In genomic region chr12:19482036-19482435, GRCh38 we compare ENCODE assay signal across 11 cellular contexts. TPM values are rescaled to one million over a fixed set of nuclear protein-coding genes. Genes with fewer than 3 reads are reported as not detected.
DNase-seq lines count a peak whose midpoint lies in the region; ATAC-seq, FAIRE-seq and TF ChIP-seq lines count a peak whose summit lies in the region.
"Had no signal": no experiment of that assay in that cellular context is flagged by ENCODE, and none has a peak within 500 bp of the region (broad histone marks: within the 10 kb centered on the region; RNA-seq: fewer than 3 reads in every experiment).

No MANE protein-coding gene starts in this region.

- H3K4me1 ChIP-seq in K562 (replicated peaks in 1 of 2; ENCODE audit: control insufficient read depth in 2 of 2, insufficient read depth in 2 of 2, low read length in 2 of 2) (peaks cover 0 to 15% of the 10 kb centered on the region in 2 experiments; a peak in 2 of 5 replicates), mesendoderm (ENCODE audit: control insufficient read depth, low read depth, low read length) (peaks cover 13% of the 10 kb centered on the region), testis (peaks cover 18% of the 10 kb centered on the region)

- H2AK5ac ChIP-seq in mesendoderm (ENCODE audit: low read length), result no peak overlapping the region

- FAIRE-seq in K562 (lab: Jason Lieb, UNC), result no peak

- H3K27ac ChIP-seq in K562 (ENCODE audit: extremely low read depth, low read depth, low read length) (no peak overlapping the region), mesendoderm (ENCODE audit: low read depth, low read length) (no peak overlapping the region), testis (no peak overlapping the region)
- H3K27ac ChIP-seq: epithelial cell of prostate, neural progenitor cell had no signal

- intact Hi-C loops in K562 (cut with micrococcal nuclease), result no loop called here
- intact Hi-C loops in testis (cut with DNase I; ENCODE audit: low total_unique reads), result no loop called here

- no peak overlapping the region for H4K5ac ChIP-seq in mesendoderm (ENCODE audit: low read length)

- H2BK15ac ChIP-seq in mesendoderm (replicated peaks; ENCODE audit: low read depth), result no peak overlapping the region

- in situ Hi-C loops in K562 (cut with MboI), result no loop called here

- H3K4me2 ChIP-seq in K562 (ENCODE audit: insufficient read depth, low read length), result peak overlapping the region; percentile 64
- no peak overlapping the region for H3K4me2 ChIP-seq in mesendoderm (ENCODE audit: low read length)
- H3K4me2 ChIP-seq: neural progenitor cell had no signal

- BruUV-seq in K562 (replicated peaks; lab: Mats Ljungman, UMichigan), result no TSS peak

- no peak overlapping the region for H4K8ac ChIP-seq in mesendoderm (ENCODE audit: low read depth, low read length)

- CTCF ChIA-PET in K562 (lab: Yijun Ruan, JAX; ENCODE audit: low intra/inter-chr PET ratio), result no interaction called here

- TF ChIP-seq RAD21 in K562 (CRISPR knock-in tag; conservative IDR thresholded peaks at IDR 0.05 in 1 of 2, IDR thresholded peaks at IDR 0.05 in 1 of 2), result no peak

- no peak overlapping the region for H3K23ac ChIP-seq in mesendoderm (ENCODE audit: low read length)

- no peak overlapping the region for H3K9ac ChIP-seq in K562 (ENCODE audit: insufficient read depth in 1 of 2, low read depth in 2 of 2, low read length in 2 of 2)
- no peak overlapping the region for H3K9ac ChIP-seq in mesendoderm (ENCODE audit: low read length)
- H3K9ac ChIP-seq: neural progenitor cell had no signal

- H3K56ac ChIP-seq in mesendoderm (ENCODE audit: low read length), result no peak overlapping the region

- H3K27me3 ChIP-seq in K562 (ENCODE audit: control insufficient read depth in 2 of 2, insufficient read depth in 2 of 2, low read length in 2 of 2), result no peaks in the 10 kb centered on the region
- H3K27me3 ChIP-seq in mesendoderm (ENCODE audit: insufficient read depth, low read length, poor library complexity), result no peaks in the 10 kb centered on the region
- no peaks in the 10 kb centered on the region for H3K27me3 ChIP-seq in testis
- H3K27me3 ChIP-seq: adrenal gland, neural progenitor cell had no signal

- H3K4ac ChIP-seq in mesendoderm (ENCODE audit: low read depth, low read length), result no peak overlapping the region

- H2BK5ac ChIP-seq in mesendoderm (ENCODE audit: low read length), result no peak overlapping the region

- H2BK120ac ChIP-seq in mesendoderm (ENCODE audit: low read depth, low read length), result no peak overlapping the region

- peaks cover 66% of the 10 kb centered on the region for H3K79me2 ChIP-seq in K562 (ENCODE audit: control insufficient read depth, insufficient read depth, low read length)
- peaks cover 59% of the 10 kb centered on the region for H3K79me2 ChIP-seq in mesendoderm (ENCODE audit: control insufficient read depth, insufficient read depth, low read length)

- peaks cover 15% of the 10 kb centered on the region for H3K79me1 ChIP-seq in mesendoderm (ENCODE audit: low read length)

- TF ChIP-seq POLR2A in K562 (conservative IDR thresholded peaks at IDR 0.05), result no peak
- TF ChIP-seq POLR2A in testis (IDR thresholded peaks at IDR 0.05), result no peak

- WGBS in K562 (ENCODE audit: insufficient coverage, low coverage, missing lambda C conversion rate), result 73% methylated on average over 3 of the region's 3 CpGs
- WGBS in mesendoderm (ENCODE audit: extremely low coverage, insufficient coverage, low lambda C conversion rate), result no CpG with 5 or more reads among the region's 3 CpGs
- 92 to 93% methylated on average over 3 of the region's 3 CpGs for WGBS in testis, 2 donors

- no peak overlapping the region for H3K18ac ChIP-seq in mesendoderm (ENCODE audit: low read length)

- POLR2A ChIA-PET in K562 (lab: Yijun Ruan, JAX), result no interaction called here

- peaks cover 16% of the 10 kb centered on the region; the same call in 2 of the 3 replicates for H3K36me3 ChIP-seq in K562 (ENCODE audit: control insufficient read depth, insufficient read depth, low read length)
- no peaks in the 10 kb centered on the region for H3K36me3 ChIP-seq in mesendoderm (ENCODE audit: control insufficient read depth, insufficient read depth, low read length)
- no peaks in the 10 kb centered on the region for H3K36me3 ChIP-seq in testis (ENCODE audit: low read depth, missing control alignments)
- H3K36me3 ChIP-seq: adrenal gland had no signal

- no peaks in the 10 kb centered on the region for H3K9me1 ChIP-seq in K562 (ENCODE audit: control insufficient read depth, insufficient read depth, low read length)

- H3K4me3 ChIP-seq in GM12865 (ENCODE audit: low read depth, low read length) (no peak overlapping the region), K562 (no peak overlapping the region), mesendoderm (ENCODE audit: low read length) (no peak overlapping the region), testis (no peak overlapping the region)
- H3K4me3 ChIP-seq: adrenal gland, neural progenitor cell had no signal

- ATAC-seq in HG03039 (IDR thresholded peaks at IDR 0.05; ENCODE audit: unreplicated experiment) (peak; percentile 2), K562 (no peak; the same call in 2 of the 3 replicates)

- DNase-seq in GM12865 (ENCODE audit: low read depth) (peak; percentile 10), K562 (ENCODE audit: extremely low read depth in 1 of 4, low spot score in 3 of 4) (no peak), mesendoderm (peak; percentile 49), GOT3 (lab: John Stamatoyannopoulos, UW) (no peak), HPDE6-E6E7 (ENCODE audit: extremely low spot score) (no peak), NCI-H2029 (lab: John Stamatoyannopoulos, UW) (no peak), testis (no peak)

- peaks cover 9% of the 10 kb centered on the region; the same call in 1 of the 2 replicates for H4K20me1 ChIP-seq in K562 (replicated peaks; ENCODE audit: control insufficient read depth, insufficient read depth, low read length)

- H2AFZ ChIP-seq in K562 (ENCODE audit: low read depth, low read length), result no peak overlapping the region
- H2AFZ ChIP-seq: neural progenitor cell had no signal

- H3K9me3 ChIP-seq in K562 (replicated peaks; ENCODE audit: control insufficient read depth, insufficient read depth, low read depth, low read length) (no peaks in the 10 kb centered on the region), testis (no peaks in the 10 kb centered on the region)
- H3K9me3 ChIP-seq: adrenal gland had no signal

- no peak for TF ChIP-seq EP300 in K562 (IDR thresholded peaks at IDR 0.05; ENCODE audit: low read length)

- no peak for TF ChIP-seq CTCF in GM12865 (IDR thresholded peaks at IDR 0.05; ENCODE audit: insufficient read depth, low read depth, low read length, missing control alignments)
- no peak for TF ChIP-seq CTCF in K562 (IDR thresholded peaks at IDR 0.05 in 2 of 3, conservative IDR thresholded peaks at IDR 0.05 in 1 of 3; ENCODE audit: insufficient read depth in 2 of 3, low read depth in 1 of 3, low read length in 3 of 3)
- no peak for TF ChIP-seq CTCF in testis (IDR thresholded peaks at IDR 0.05)

TF ChIP-seq in K562, 482 proteins besides CTCF, POLR2A, EP300 and RAD21:
- TF ChIP-seq SMARCA5 (IDR thresholded peaks at IDR 0.05), result no peak
TF ChIP-seq in K562: peak in this region for 0.

RNA-seq across cellular contexts. Expression of gene AEBP2, which starts 42.7 kb away (rescaled TPM):
- 6.1 and 12.1 TPM in 2 replicates for total RNA-seq in K562 (2011; cell fraction: chromatin; rRNA removed; ENCODE audit: low replicate concordance)
- total RNA-seq in K562 (2011; cell fraction: nucleolus; rRNA removed), result 1.7 and 2.9 TPM in 2 replicates
- 4.8 and 13.1 TPM in 2 replicates for total RNA-seq in K562 (2011; cell fraction: nucleoplasm; rRNA removed)
- total RNA-seq in K562 (2014; rRNA removed) (5.0 and 5.7 TPM in 2 replicates), K562 (2014; rRNA removed; fragmentation: Illumina TruSeq; extraction: Trizol) (9.3 and 9.7 TPM in 2 replicates), K562 (2015; rRNA removed; fragmentation: Illumina TruSeq; extraction: Trizol) (10.0 and 10.1 TPM in 2 replicates), K562 (2021) (12.9 and 18.2 TPM in 2 replicates), testis (10 to 100 TPM; 57.7 to 62.0 TPM)
- polyA plus RNA-seq in K562 (2011; rRNA removed) (8.4 and 9.7 TPM in 2 replicates), K562 (2014; fragmentation: Illumina TruSeq; extraction: Trizol) (18.3 and 20.9 TPM in 2 replicates), K562 (2014; fragmentation: Nextera tagmentation; extraction: Ambion mirVana) (10 to 100 TPM; 17.6 to 43.7 TPM), K562 (2014; rRNA removed) (7.2 and 10.3 TPM in 2 replicates), testis (ENCODE audit: insufficient read depth, low read depth, low replicate concordance) (30.8 TPM)
- 1.3 and 5.9 TPM in 2 replicates for polyA plus RNA-seq in K562 (2011; cell fraction: cytosol; rRNA removed)
- 4.4 and 5.9 TPM in 2 replicates for polyA plus RNA-seq in K562 (2011; cell fraction: nucleus; rRNA removed)
- polyA plus RNA-seq in K562 (2012), result 8.3 and 11.2 TPM in 2 replicates
- 16.1 and 16.7 TPM in 2 replicates for polyA minus RNA-seq in K562 (2011; rRNA and poly(A)+ RNA removed)
- polyA minus RNA-seq in K562 (2011; cell fraction: cytosol; rRNA and poly(A)+ RNA removed), result 9.8 and 12.7 TPM in 2 replicates
- 3.0 and 5.4 TPM in 2 replicates for polyA minus RNA-seq in K562 (2011; cell fraction: nucleus; rRNA and poly(A)+ RNA removed)
- polyA plus RNA-seq in mesendoderm (2013, experiment 1 of 2), result 29.6 TPM
- 31.3 TPM for polyA plus RNA-seq in mesendoderm (2013, experiment 2 of 2)

Comparison
In these comparisons a context has a peak if more than half of its experiments do, and no peak if none do; other contexts are left out.
1. DNase-seq: peak in GM12865 (single experiment) and mesendoderm (single experiment); none in K562 (0 of 4), GOT3 (single experiment), HPDE6-E6E7 (single experiment), NCI-H2029 (single experiment) and testis (single experiment).